ENCODE assay signal across 22 cellular contexts in genomic region chr22:36391648-36392047, GRCh38. TPM values are rescaled to one million over a fixed set of nuclear protein-coding genes. Genes with fewer than 3 reads are reported as not detected.
A peak's percentile ranks its signal among the peaks of the same experiment; 100 is the strongest.
DNase-seq lines count a peak whose midpoint lies in the region; ATAC-seq, FAIRE-seq and TF ChIP-seq lines count a peak whose summit lies in the region.
"Had no signal": no experiment of that assay in that cellular context is flagged by ENCODE, and none has a peak within 500 bp of the region (broad histone marks: within the 10 kb centered on the region; RNA-seq: fewer than 3 reads in every experiment).

No MANE protein-coding gene starts in this region.

- H3K27ac ChIP-seq in BLaER1 (0 out of 2 replicates have a peak overlapping the region, but pooled peaks have one; percentile 42), K562 (ENCODE audit: extremely low read depth, low read depth, low read length) (peak overlapping the region; percentile 40; the same call in 1 of the 3 replicates), PC-9 (no peak overlapping the region)

- H3K9me3 Mint-ChIP-seq in Caco-2 (ENCODE audit: unreplicated experiment) (no peaks in the 10 kb centered on the region), neural crest cell (no peaks in the 10 kb centered on the region)
- H3K9me3 Mint-ChIP-seq: activated T-helper 2 cell treated with anti-CD3 and anti-CD28 coated beads, Interferon-gamma antibody, Interleukin-2, Interleukin-4, amounts not matched to agents 10 μg/mL and 5 μg/mL and 100 μg/mL, durations not matched to agents 14 hours and 24 hours and 36 hours had no signal

- TF ChIP-seq POLR2A in K562 (conservative IDR thresholded peaks at IDR 0.05) = no peak

- no peaks in the 10 kb centered on the region for H3K9me3 ChIP-seq in BLaER1
- H3K9me3 ChIP-seq in Caco-2 = no peaks in the 10 kb centered on the region
- H3K9me3 ChIP-seq in K562 (replicated peaks; ENCODE audit: control insufficient read depth, insufficient read depth, low read depth, low read length) = no peaks in the 10 kb centered on the region
- H3K9me3 ChIP-seq in PC-9 (ENCODE audit: insufficient read depth, low read depth) = no peaks in the 10 kb centered on the region

- 90% methylated on average over 3 of the region's 3 CpGs for WGBS in K562 (ENCODE audit: insufficient coverage, low coverage, missing lambda C conversion rate)

- H3K4me3 Mint-ChIP-seq in Caco-2 (ENCODE audit: unreplicated experiment) (no peak overlapping the region), neural crest cell (peak overlapping the region; percentile 56)
- H3K4me3 Mint-ChIP-seq: activated naive CD8-positive, alpha-beta T cell had no signal

- H3K36me3 Mint-ChIP-seq in Caco-2 (ENCODE audit: insufficient read depth, unreplicated experiment) (peaks cover 11% of the 10 kb centered on the region), neural crest cell (ENCODE audit: low read depth) (no peaks in the 10 kb centered on the region)
- H3K36me3 Mint-ChIP-seq: activated naive CD8-positive, alpha-beta T cell had no signal

- no peaks in the 10 kb centered on the region for H3K27me3 ChIP-seq in BLaER1
- no peaks in the 10 kb centered on the region for H3K27me3 ChIP-seq in Caco-2 (replicated peaks; ENCODE audit: control insufficient read depth, insufficient read depth, low read length)
- no peaks in the 10 kb centered on the region for H3K27me3 ChIP-seq in K562 (ENCODE audit: control insufficient read depth in 2 of 2, insufficient read depth in 2 of 2, low read length in 2 of 2)
- no peaks in the 10 kb centered on the region for H3K27me3 ChIP-seq in PC-9 (ENCODE audit: insufficient read depth, low read depth)

- no peak for TF ChIP-seq CTCF in Caco-2 (IDR thresholded peaks at IDR 0.05; ENCODE audit: insufficient read depth in 1 of 2, low read depth in 1 of 2, low read length in 1 of 2, severe bottlenecking in 1 of 2, unreplicated experiment in 1 of 2)
- TF ChIP-seq CTCF in K562 (IDR thresholded peaks at IDR 0.05 in 2 of 3, conservative IDR thresholded peaks at IDR 0.05 in 1 of 3; ENCODE audit: insufficient read depth in 2 of 3, low read depth in 1 of 3, low read length in 3 of 3) = no peak
- TF ChIP-seq CTCF in neural crest cell (conservative IDR thresholded peaks at IDR 0.05) = no peak
- TF ChIP-seq CTCF in PC-9 (conservative IDR thresholded peaks at IDR 0.05) = no peak

- H3K4me2 ChIP-seq in BLaER1 (peak overlapping the region; percentile 62), K562 (ENCODE audit: insufficient read depth, low read length) (no peak overlapping the region), PC-9 (no peak overlapping the region)
- H3K4me2 ChIP-seq: smooth muscle cell had no signal

- peaks cover 76% of the 10 kb centered on the region for H3K4me1 ChIP-seq in BLaER1
- peaks cover 27% of the 10 kb centered on the region for H3K4me1 ChIP-seq in Caco-2
- H3K4me1 ChIP-seq in K562 (replicated peaks in 1 of 2; ENCODE audit: control insufficient read depth in 2 of 2, insufficient read depth in 2 of 2, low read length in 2 of 2) = peaks cover 13 to 19% of the 10 kb centered on the region in 2 experiments; a peak in 4 of 5 replicates
- H3K4me1 ChIP-seq in PC-9 (replicated peaks; ENCODE audit: insufficient read depth) = peaks cover 43% of the 10 kb centered on the region

- BruUV-seq in Caco-2 (replicated peaks; lab: Mats Ljungman, UMichigan) (no TSS peak), K562 (replicated peaks; lab: Mats Ljungman, UMichigan) (no TSS peak), PC-9 (replicated peaks; lab: Mats Ljungman, UMichigan) (no TSS peak)

- H4K20me1 ChIP-seq in BLaER1 (peaks cover 11% of the 10 kb centered on the region), K562 (replicated peaks; ENCODE audit: control insufficient read depth, insufficient read depth, low read length) (peaks cover under 1% of the 10 kb centered on the region; the same call in 1 of the 2 replicates), PC-9 (ENCODE audit: insufficient read depth) (peaks cover 3% of the 10 kb centered on the region)

- H3K27me3 Mint-ChIP-seq in Caco-2 (ENCODE audit: insufficient read depth, unreplicated experiment) = no peaks in the 10 kb centered on the region
- no peaks in the 10 kb centered on the region for H3K27me3 Mint-ChIP-seq in neural crest cell (ENCODE audit: low read depth)
- H3K27me3 Mint-ChIP-seq: activated naive CD8-positive, alpha-beta T cell had no signal

- ATAC-seq in K562 (no peak), HG03565 (IDR thresholded peaks at IDR 0.05; ENCODE audit: unreplicated experiment) (no peak), GM19035 (IDR thresholded peaks at IDR 0.05; ENCODE audit: unreplicated experiment) (no peak)

- H3K27ac Mint-ChIP-seq in Caco-2 (ENCODE audit: unreplicated experiment) (peak overlapping the region; percentile 75), neural crest cell (ENCODE audit: unreplicated experiment) (peak overlapping the region; percentile 93)
- H3K27ac Mint-ChIP-seq: activated naive CD8-positive, alpha-beta T cell; activated T-helper 2 cell treated with anti-CD3 and anti-CD28 coated beads, Interferon-gamma antibody, Interleukin-2, Interleukin-4, amounts not matched to agents 10 μg/mL and 5 μg/mL and 100 μg/mL, durations not matched to agents 14 hours and 24 hours and 36 hours had no signal

- POLR2A ChIA-PET in Caco-2 (lab: Charles Lee) (no interaction called here), K562 (lab: Yijun Ruan, JAX) (interaction anchor here (1.0 kb wide), 1 partner anchor 16 kb away, joined by 3 read pairs; no protein-coding TSS in a partner anchor), PC-9 (lab: Charles Lee; ENCODE audit: unreplicated experiment) (no interaction called here)

- intact Hi-C loops in Caco-2 (cut with micrococcal nuclease; ENCODE audit: unreplicated experiment) = no loop called here
- intact Hi-C loops in K562 (cut with micrococcal nuclease) = no loop called here
- intact Hi-C loops in PC-9 (cut with micrococcal nuclease; ENCODE audit: unreplicated experiment) = no loop called here

- TF ChIP-seq EP300 in K562 (IDR thresholded peaks at IDR 0.05; ENCODE audit: low read length) = no peak

- peaks cover 15% of the 10 kb centered on the region for H3K79me2 ChIP-seq in K562 (ENCODE audit: control insufficient read depth, insufficient read depth, low read length)
- peaks cover 17% of the 10 kb centered on the region for H3K79me2 ChIP-seq in PC-9 (ENCODE audit: low read depth)

- in situ Hi-C loops in K562 (cut with MboI) = no loop called here

- peaks cover 45% of the 10 kb centered on the region for H3F3A ChIP-seq in PC-9 (ENCODE audit: insufficient read depth, low read depth)

- CTCF ChIA-PET in Caco-2 (lab: Charles Lee) = no interaction called here
- CTCF ChIA-PET in K562 (lab: Yijun Ruan, JAX; ENCODE audit: low intra/inter-chr PET ratio) = no interaction called here
- CTCF ChIA-PET in PC-9 (lab: Charles Lee) = no interaction called here

- H3K36me3 ChIP-seq in BLaER1 (no peaks in the 10 kb centered on the region), Caco-2 (ENCODE audit: control insufficient read depth, insufficient read depth, low read length) (no peaks in the 10 kb centered on the region), K562 (ENCODE audit: control insufficient read depth, insufficient read depth, low read length) (no peaks in the 10 kb centered on the region), PC-9 (ENCODE audit: low read depth) (no peaks in the 10 kb centered on the region; the same call in 1 of the 2 replicates)

- peak; percentile 19 for FAIRE-seq in K562 (lab: Jason Lieb, UNC)
- FAIRE-seq: endometrium, GM12892 had no signal

- peaks cover 28% of the 10 kb centered on the region for H3K4me1 Mint-ChIP-seq in Caco-2 (ENCODE audit: low read depth, unreplicated experiment)
- H3K4me1 Mint-ChIP-seq in neural crest cell = peaks cover 16% of the 10 kb centered on the region

- H2AFZ ChIP-seq in K562 (ENCODE audit: low read depth, low read length) = no peak overlapping the region
- no peak overlapping the region for H2AFZ ChIP-seq in PC-9

- no peaks in the 10 kb centered on the region for H3K9me2 ChIP-seq in PC-9 (ENCODE audit: insufficient read depth)

- no peak for DNase-seq in Caco-2
- peak in 1 of 4 experiments; percentile 34 for DNase-seq in K562 (ENCODE audit: extremely low read depth in 1 of 4, low spot score in 3 of 4)
- DNase-seq in neural crest cell (ENCODE audit: low read depth, low spot score) = no peak
- no peak for DNase-seq in PC-9
- DNase-seq in dedifferentiated amniotic fluid mesenchymal stem cell (ENCODE audit: extremely low spot score) = no peak
- DNase-seq: activated CD4-positive, alpha-beta T cell treated with anti-CD3 and anti-CD28 coated beads for 48 hours; DMS79 treated with DMSO at 0.1 percent for 48 hours; midbrain; NCI-H1048; NCI-H187 treated with DMSO at 0.1 percent for 48 hours; NCI-H748 treated with DMSO at 0.1 percent for 48 hours; SHP77 treated with DMSO at 0.1 percent for 48 hours; stimulated activated naive CD4-positive, alpha-beta T cell; SW 1271 had no signal

- no peak for TF ChIP-seq RAD21 in K562 (CRISPR knock-in tag; conservative IDR thresholded peaks at IDR 0.05 in 1 of 2, IDR thresholded peaks at IDR 0.05 in 1 of 2)

- H3K9ac ChIP-seq in BLaER1 = no peak overlapping the region
- no peak overlapping the region for H3K9ac ChIP-seq in K562 (ENCODE audit: insufficient read depth in 1 of 2, low read depth in 2 of 2, low read length in 2 of 2)

- H3K4me3 ChIP-seq in BLaER1 = no peak overlapping the region
- H3K4me3 ChIP-seq in Caco-2 (ENCODE audit: low read depth, low read length) = no peak overlapping the region
- H3K4me3 ChIP-seq in K562 = no peak overlapping the region
- no peak overlapping the region for H3K4me3 ChIP-seq in PC-9
- H3K4me3 ChIP-seq: smooth muscle cell had no signal

- H3K9me1 ChIP-seq in K562 (ENCODE audit: control insufficient read depth, insufficient read depth, low read length) = no peaks in the 10 kb centered on the region

RNA-seq across cellular contexts. Expression of gene MYH9, which starts 3.9 kb away (rescaled TPM):
- total RNA-seq in Caco-2 (2022) (513 and 539 TPM in 2 replicates), K562 (2014; rRNA removed) (60.1 and 60.4 TPM in 2 replicates), K562 (2014; rRNA removed; fragmentation: Illumina TruSeq; extraction: Trizol) (24.6 and 33.6 TPM in 2 replicates), K562 (2015; rRNA removed; fragmentation: Illumina TruSeq; extraction: Trizol) (24.1 and 30.5 TPM in 2 replicates), K562 (2021) (94.6 and 111 TPM in 2 replicates), neural crest cell (160 and 171 TPM in 2 replicates), PC-9 (2021) (758 and 776 TPM in 2 replicates)
- total RNA-seq in K562 (2011; cell fraction: chromatin; rRNA removed; ENCODE audit: low replicate concordance) = 136 and 261 TPM in 2 replicates
- total RNA-seq in K562 (2011; cell fraction: nucleolus; rRNA removed) = 51.3 and 57.4 TPM in 2 replicates
- total RNA-seq in K562 (2011; cell fraction: nucleoplasm; rRNA removed) = 65.9 and 76.0 TPM in 2 replicates
- polyA plus RNA-seq in K562 (2011; rRNA removed) (24.1 and 34.2 TPM in 2 replicates), K562 (2014; fragmentation: Illumina TruSeq; extraction: Trizol) (31.3 and 44.5 TPM in 2 replicates), K562 (2014; fragmentation: Nextera tagmentation; extraction: Ambion mirVana) (1 to 10 TPM in 1 of 2 experiments, under 1 TPM in 1; 0.71 to 1.3 TPM), K562 (2014; rRNA removed) (34.2 and 37.4 TPM in 2 replicates)
- 10.2 and 12.5 TPM in 2 replicates for polyA plus RNA-seq in K562 (2011; cell fraction: cytosol; rRNA removed)
- polyA plus RNA-seq in K562 (2011; cell fraction: nucleus; rRNA removed) = 32.6 and 34.6 TPM in 2 replicates
- polyA plus RNA-seq in K562 (2012) = 54.3 and 92.2 TPM in 2 replicates
- 90.2 and 122 TPM in 2 replicates for polyA minus RNA-seq in K562 (2011; rRNA and poly(A)+ RNA removed)
- 59.8 and 63.1 TPM in 2 replicates for polyA minus RNA-seq in K562 (2011; cell fraction: cytosol; rRNA and poly(A)+ RNA removed)
- polyA minus RNA-seq in K562 (2011; cell fraction: nucleus; rRNA and poly(A)+ RNA removed) = 20.6 and 41.5 TPM in 2 replicates
